In genomic region chr21:26042181-26042876, GRCh38 we compare ENCODE assay signal across 18 cellular contexts.
"Had no signal": no experiment of that assay in that cellular context is flagged by ENCODE, and none has a peak within 500 bp of the region (broad histone marks: within the 10 kb centered on the region; RNA-seq: fewer than 3 reads in every experiment).

No MANE protein-coding gene starts in this region.

- H3K27me3 ChIP-seq: brain microvascular endothelial cell, gastroesophageal sphincter, hepatocyte, left lung had no signal

- H3K27ac Mint-ChIP-seq: activated CD4-positive, alpha-beta memory T cell treated with anti-CD3 and anti-CD28 coated beads, Interleukin-2, amount 10 ng/mL, durations not matched to agents 7 days and 5 days; effector memory CD8-positive, alpha-beta T cell; stimulated activated naive CD8-positive, alpha-beta T cell treated with anti-CD3 and anti-CD28 coated beads, Interleukin-15, amount 100 ng/mL, for 72 hours had no signal

- H3K4me1 ChIP-seq: gastroesophageal sphincter, left lung, prostate gland had no signal

- H3K36me3 ChIP-seq: prostate gland had no signal

- H3K4me3 Mint-ChIP-seq: activated CD4-positive, alpha-beta memory T cell treated with anti-CD3 and anti-CD28 coated beads, Interleukin-2, amount 10 ng/mL, durations not matched to agents 7 days and 5 days; activated T-cell treated with anti-CD3 and anti-CD28 coated beads, Interleukin-2, amount 50 U/mL, for 4 hours; central memory CD8-positive, alpha-beta T cell; effector memory CD8-positive, alpha-beta T cell; naive thymus-derived CD8-positive, alpha-beta T cell; stimulated activated naive CD8-positive, alpha-beta T cell treated with anti-CD3 and anti-CD28 coated beads, Interleukin-15, amount 100 ng/mL, for 72 hours; type B pancreatic cell had no signal

- H3K4me1 Mint-ChIP-seq: activated CD4-positive, alpha-beta memory T cell treated with anti-CD3 and anti-CD28 coated beads, Interleukin-2, amount 10 ng/mL, durations not matched to agents 7 days and 5 days; central memory CD8-positive, alpha-beta T cell; naive thymus-derived CD8-positive, alpha-beta T cell; stimulated activated naive CD8-positive, alpha-beta T cell treated with anti-CD3 and anti-CD28 coated beads, Interleukin-15, amount 100 ng/mL, for 72 hours had no signal

- H3K9me3 ChIP-seq: gastroesophageal sphincter, left lung, prostate gland had no signal

- H3K27me3 Mint-ChIP-seq: activated CD4-positive, alpha-beta memory T cell treated with anti-CD3 and anti-CD28 coated beads, Interleukin-2, amount 10 ng/mL, durations not matched to agents 7 days and 5 days; central memory CD8-positive, alpha-beta T cell; effector memory CD8-positive, alpha-beta T cell; naive thymus-derived CD8-positive, alpha-beta T cell; stimulated activated naive CD8-positive, alpha-beta T cell treated with anti-CD3 and anti-CD28 coated beads, Interleukin-15, amount 100 ng/mL, for 72 hours; type B pancreatic cell had no signal

- DNase-seq: activated CD4-positive, alpha-beta memory T cell treated with anti-CD3 and anti-CD28 coated beads, Interleukin-2, amount 10 ng/mL, durations not matched to agents 7 days and 5 days; activated CD4-positive, alpha-beta T cell treated with anti-CD3 and anti-CD28 coated beads for 1 hour; activated effector memory CD4-positive, alpha-beta T cell treated with anti-CD3 and anti-CD28 coated beads, Interleukin-2, amount 50 U/mL, for 16 hours; activated T-cell treated with anti-CD3 and anti-CD28 coated beads, Interleukin-2, amount 50 U/mL, for 4 hours; effector memory CD8-positive, alpha-beta T cell; left lung; naive thymus-derived CD8-positive, alpha-beta T cell; right cardiac atrium; stimulated activated naive CD8-positive, alpha-beta T cell treated with anti-CD3 and anti-CD28 coated beads, Interleukin-15, amount 100 ng/mL, for 72 hours; T-helper 1 cell had no signal

- ATAC-seq: activated naive CD4-positive, alpha-beta T cell treated with anti-CD3 and anti-CD28 coated beads, Interleukin-2, amount 50 U/mL, for 72 hours; activated T-cell treated with anti-CD3 and anti-CD28 coated beads, Interleukin-2, amount 50 U/mL, for 4 hours; effector memory CD8-positive, alpha-beta T cell; gastroesophageal sphincter; left lung; naive thymus-derived CD8-positive, alpha-beta T cell; right cardiac atrium; stimulated activated naive CD8-positive, alpha-beta T cell treated with anti-CD3 and anti-CD28 coated beads, Interleukin-15, amount 100 ng/mL, for 72 hours had no signal

- H3K9me3 Mint-ChIP-seq: activated CD4-positive, alpha-beta memory T cell treated with anti-CD3 and anti-CD28 coated beads, Interleukin-2, amount 10 ng/mL, durations not matched to agents 7 days and 5 days; activated naive CD4-positive, alpha-beta T cell treated with anti-CD3 and anti-CD28 coated beads, Interleukin-2, amount 50 U/mL, for 72 hours; activated T-cell treated with anti-CD3 and anti-CD28 coated beads, Interleukin-2, amount 50 U/mL, for 4 hours; central memory CD8-positive, alpha-beta T cell; effector memory CD8-positive, alpha-beta T cell; stimulated activated naive CD8-positive, alpha-beta T cell treated with anti-CD3 and anti-CD28 coated beads, Interleukin-15, amount 100 ng/mL, for 72 hours; type B pancreatic cell had no signal

- H2AFZ ChIP-seq: hepatocyte had no signal

- H3K4me2 ChIP-seq: hepatocyte had no signal

- H3K4me3 ChIP-seq: gastroesophageal sphincter, hepatocyte, left lung, prostate gland, SK-N-MC had no signal

- H3K27ac ChIP-seq: brain microvascular endothelial cell, gastroesophageal sphincter, hepatocyte, left lung, prostate gland, SK-N-MC had no signal
